Comparison of ENCODE assay signal across 8 cellular contexts in the genomic region with DNA sequence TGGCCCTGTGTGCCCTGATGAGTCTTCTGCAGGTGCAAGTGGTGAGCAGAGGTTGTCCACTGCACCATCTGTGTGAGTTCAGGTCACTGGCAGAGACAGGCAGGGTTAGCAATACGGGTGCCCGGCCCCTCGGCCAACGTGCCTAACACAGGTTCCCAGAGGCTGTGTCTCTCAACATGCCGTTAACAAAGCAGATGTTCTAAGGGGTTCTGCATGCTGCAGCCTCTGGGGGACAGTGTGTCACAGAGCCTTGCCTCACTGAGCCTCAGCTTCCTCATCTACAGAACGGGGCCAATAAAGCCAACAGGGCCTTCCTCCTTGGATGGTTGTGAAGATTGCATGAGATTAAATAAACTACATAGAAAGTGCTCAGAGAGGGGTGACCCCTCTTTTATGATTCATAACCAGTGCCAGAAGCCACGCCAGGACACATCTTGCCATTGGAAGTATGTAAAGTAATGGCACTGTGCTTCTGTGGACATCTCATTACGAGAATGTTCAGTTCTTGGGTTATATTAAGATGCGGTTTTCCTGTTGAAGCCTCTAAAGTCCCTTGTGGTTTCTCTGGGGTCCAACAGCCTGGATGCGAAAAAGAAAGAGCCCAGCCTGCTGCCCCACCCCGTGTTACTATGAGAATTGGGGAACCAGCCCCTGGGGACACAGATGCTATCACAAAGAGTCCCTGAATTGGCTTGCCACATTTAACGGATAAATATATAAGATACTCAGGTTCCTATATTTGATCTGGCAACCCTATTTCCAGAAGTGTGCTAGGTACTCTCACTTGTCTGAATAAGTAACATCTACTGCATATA. TPM values are rescaled to one million over a fixed set of nuclear protein-coding genes. Genes with fewer than 3 reads are reported as not detected.
DNase-seq lines count a peak whose midpoint lies in the region; ATAC-seq and TF ChIP-seq lines count a peak whose summit lies in the region.

No MANE protein-coding gene starts in this region.

- DNase-seq in activated CD8-positive, alpha-beta memory T cell treated with anti-CD3 and anti-CD28 coated beads, Interleukin-2, amount 10 ng/mL, durations not matched to agents 7 days and 5 days = peak; percentile 76
- no peak for DNase-seq in activated CD8-positive, alpha-beta memory T cell treated with anti-CD3 and anti-CD28 coated beads, Interleukin-2, amount 50 U/mL, for 48 hours
- DNase-seq in NOMO-1 treated with dmso at 0.1 percent for 144 hours (lab: John Stamatoyannopoulos, UW; ENCODE audit: unreplicated experiment) = peak; percentile 99
- DNase-seq in lung (ENCODE audit: low spot score) = no peak
- no peak for DNase-seq in NCI-H2081 treated with DMSO at 0.1 percent for 48 hours (lab: John Stamatoyannopoulos, UW)
- DNase-seq in glutamatergic neuron = no peak
- DNase-seq in SHP77 (lab: John Stamatoyannopoulos, UW) = no peak

- WGBS in lung, 2 donors = 32 to 57% methylated on average over 12 of the region's 12 CpGs

- H3K27ac Mint-ChIP-seq in activated CD8-positive, alpha-beta memory T cell treated with anti-CD3 and anti-CD28 coated beads, Interleukin-2, amount 10 ng/mL, durations not matched to agents 7 days and 5 days = peak overlapping the region; percentile 83
- no peak overlapping the region for H3K27ac Mint-ChIP-seq in glutamatergic neuron (ENCODE audit: unreplicated experiment)

- H3K4me1 ChIP-seq in lung (ENCODE audit: control insufficient read depth in 2 of 2, insufficient read depth in 2 of 2, low read length in 2 of 2) = no peaks in the 10 kb centered on the region

- peaks cover 40% of the 10 kb centered on the region for H3K4me1 Mint-ChIP-seq in activated CD8-positive, alpha-beta memory T cell treated with anti-CD3 and anti-CD28 coated beads, Interleukin-2, amount 10 ng/mL, durations not matched to agents 7 days and 5 days
- no peaks in the 10 kb centered on the region for H3K4me1 Mint-ChIP-seq in glutamatergic neuron (ENCODE audit: low read depth, unreplicated experiment)

- no peak overlapping the region for H3K4me3 ChIP-seq in lung

- CTCF ChIA-PET in activated CD8-positive, alpha-beta memory T cell treated with anti-CD3 and anti-CD28 coated beads, Interleukin-2, amount 10 ng/mL, durations not matched to agents 7 days and 5 days (lab: Charles Lee) = interaction anchor here (0.6 to 6.3 kb wide), 10 partner anchors 9 to 1212 kb away, joined by 3 to 35 read pairs (median 6); partner anchors contain the start of genes ARHGEF18 and TRAPPC5

- peak; percentile 85 for ATAC-seq in activated CD8-positive, alpha-beta memory T cell treated with anti-CD3 and anti-CD28 coated beads, Interleukin-2, amount 10 ng/mL, durations not matched to agents 7 days and 5 days
- peak; percentile 68 for ATAC-seq in HG02798 (IDR thresholded peaks at IDR 0.05; ENCODE audit: poor library complexity, unreplicated experiment)
- ATAC-seq in lung (ENCODE audit: insufficient read depth, low FRiP score) = peak; percentile 60

- H3K36me3 ChIP-seq in lung (ENCODE audit: control insufficient read depth in 2 of 2, insufficient read depth in 2 of 2, low read length in 2 of 2) = no peaks in the 10 kb centered on the region

- H3K9me3 ChIP-seq in lung (ENCODE audit: control insufficient read depth in 2 of 2, insufficient read depth in 1 of 2, low read length in 1 of 2) = no peaks in the 10 kb centered on the region

- no peaks in the 10 kb centered on the region for H3K27me3 Mint-ChIP-seq in activated CD8-positive, alpha-beta memory T cell treated with anti-CD3 and anti-CD28 coated beads, Interleukin-2, amount 10 ng/mL, durations not matched to agents 7 days and 5 days
- peaks cover 2% of the 10 kb centered on the region for H3K27me3 Mint-ChIP-seq in glutamatergic neuron (ENCODE audit: unreplicated experiment)

- no peaks in the 10 kb centered on the region for H3K27me3 ChIP-seq in lung (ENCODE audit: control insufficient read depth, insufficient read depth)

- H3K9me3 Mint-ChIP-seq in activated CD8-positive, alpha-beta memory T cell treated with anti-CD3 and anti-CD28 coated beads, Interleukin-2, amount 10 ng/mL, durations not matched to agents 7 days and 5 days (ENCODE audit: low read depth) = no peaks in the 10 kb centered on the region
- H3K9me3 Mint-ChIP-seq in glutamatergic neuron (ENCODE audit: unreplicated experiment) = peaks cover 4% of the 10 kb centered on the region

- H3K4me3 Mint-ChIP-seq in activated CD8-positive, alpha-beta memory T cell treated with anti-CD3 and anti-CD28 coated beads, Interleukin-2, amount 10 ng/mL, durations not matched to agents 7 days and 5 days = peak overlapping the region; percentile 44
- H3K4me3 Mint-ChIP-seq in glutamatergic neuron (ENCODE audit: unreplicated experiment) = no peak overlapping the region

- H3K36me3 Mint-ChIP-seq in activated CD8-positive, alpha-beta memory T cell treated with anti-CD3 and anti-CD28 coated beads, Interleukin-2, amount 10 ng/mL, durations not matched to agents 7 days and 5 days = peaks cover 2% of the 10 kb centered on the region
- H3K36me3 Mint-ChIP-seq in glutamatergic neuron (ENCODE audit: unreplicated experiment) = no peaks in the 10 kb centered on the region

- no peak for TF ChIP-seq CTCF in lung (IDR thresholded peaks at IDR 0.05; ENCODE audit: control extremely low read depth, extremely low read depth)
- no peak for TF ChIP-seq CTCF in glutamatergic neuron (IDR thresholded peaks at IDR 0.05; ENCODE audit: partially characterized antibody, unreplicated experiment)

- H3K27ac ChIP-seq in lung (ENCODE audit: low read depth in 1 of 2, low read length in 1 of 2) = no peak overlapping the region

RNA-seq across cellular contexts. Expression of gene ARHGEF18, which starts 11.2 kb away (rescaled TPM):
- total RNA-seq in activated CD8-positive, alpha-beta memory T cell treated with anti-CD3 and anti-CD28 coated beads, Interleukin-2, amount 10 ng/mL, durations not matched to agents 7 days and 5 days = 10 to 100 TPM; 43.6 to 56.4 TPM
- total RNA-seq in lung = 10 to 100 TPM; 39.9 to 55.6 TPM
- 10 to 100 TPM; 22.8 to 31.0 TPM for polyA plus RNA-seq in lung
- 44.1 TPM for total RNA-seq in glutamatergic neuron (ENCODE audit: unreplicated experiment)

RNA-seq across cellular contexts. Expression of gene INSR, which starts 43.4 kb away (rescaled TPM):
- total RNA-seq in activated CD8-positive, alpha-beta memory T cell treated with anti-CD3 and anti-CD28 coated beads, Interleukin-2, amount 10 ng/mL, durations not matched to agents 7 days and 5 days = under 1 TPM; 0.20 to 0.63 TPM
- 10 to 100 TPM; 31.9 to 64.6 TPM for total RNA-seq in lung
- polyA plus RNA-seq in lung = 1 to 10 TPM; 5.8 to 9.8 TPM
- total RNA-seq in glutamatergic neuron (ENCODE audit: unreplicated experiment) = 23.9 TPM

Comparison
In these comparisons a context has a peak if more than half of its experiments do, and no peak if none do; other contexts are left out.
1. DNase-seq: peak in activated CD8-positive, alpha-beta memory T cell treated with anti-CD3 and anti-CD28 coated beads, Interleukin-2, amount 10 ng/mL, durations not matched to agents 7 days and 5 days (single experiment) and NOMO-1 treated with dmso at 0.1 percent for 144 hours (single experiment); none in activated CD8-positive, alpha-beta memory T cell treated with anti-CD3 and anti-CD28 coated beads, Interleukin-2, amount 50 U/mL, for 48 hours (single experiment), lung (single experiment), NCI-H2081 treated with DMSO at 0.1 percent for 48 hours (single experiment), glutamatergic neuron (single experiment) and SHP77 (0 of 2).
2. RNA of gene INSR, which starts 43.4 kb away (total RNA-seq): 31.9 to 64.6 TPM in lung and 23.9 TPM in glutamatergic neuron (single experiment); 0.20 to 0.63 TPM in activated CD8-positive, alpha-beta memory T cell treated with anti-CD3 and anti-CD28 coated beads, Interleukin-2, amount 10 ng/mL, durations not matched to agents 7 days and 5 days; every median in the first group is over 10 times any median in the second.
3. Peak in every context shown above with its lines, with median percentiles within 50 percentile points of each other: ATAC-seq.